ENCODE assay signal across 27 cellular contexts in genomic region chr20:18928626-18929025, GRCh38.
"Had no signal": no experiment of that assay in that cellular context is flagged by ENCODE, and none has a peak within 500 bp of the region (broad histone marks: within the 10 kb centered on the region; RNA-seq: fewer than 3 reads in every experiment).

No MANE protein-coding gene starts in this region.

- H3K27me3 ChIP-seq: ascending aorta, MG63 had no signal

- DNase-seq: activated CD4-positive, alpha-beta memory T cell treated with anti-CD3 and anti-CD28 coated beads for 36 hours; activated CD4-positive, alpha-beta T cell treated with anti-CD3 and anti-CD28 coated beads, Interleukin-2, amount 10 ng/mL, durations not matched to agents 7 days and 5 days; activated CD4-positive, CD25-positive, alpha-beta regulatory T cell; activated CD8-positive, alpha-beta memory T cell treated with anti-CD3 and anti-CD28 coated beads for 24 hours; activated effector memory CD4-positive, alpha-beta T cell treated with anti-CD3 and anti-CD28 coated beads, Interleukin-2, amount 50 U/mL, for 16 hours; activated naive CD4-positive, alpha-beta T cell treated with Interleukin-2 at 50 U/mL for 16 hours; activated naive CD8-positive, alpha-beta T cell treated with anti-CD3 and anti-CD28 coated beads, Interleukin-2, amount 50 U/mL, for 24 hours; activated T-cell treated with anti-CD3 and anti-CD28 coated beads, Interleukin-2, amount 50 U/mL, for 4 hours; amniotic stem cell; cortex of kidney; MG63; MV-4-11; NCI-H1092 treated with DMSO at 0.1 percent for 48 hours; NCI-H1436 treated with DMSO at 0.1 percent for 48 hours; NCI-H187 treated with DMSO at 0.1 percent for 48 hours; NCI-H774; NK-92 treated with Interleukin-12 subunit alpha and Interleukin-12 subunit beta, amount 100 ng/mL, for 24 hours; OCI-M1; RPMI8226; T-helper 1 cell had no signal

- H3K27ac ChIP-seq: ascending aorta, KMS-11, SK-N-MC, VCaP had no signal

- H3K36me3 ChIP-seq: ascending aorta, MG63 had no signal

- H3K9me3 ChIP-seq: ascending aorta, MG63 had no signal

- ATAC-seq: activated naive CD4-positive, alpha-beta T cell treated with anti-CD3 and anti-CD28 coated beads, Interleukin-2, amount 50 U/mL, for 72 hours; activated naive CD8-positive, alpha-beta T cell treated with anti-CD3 and anti-CD28 coated beads, Interleukin-2, amount 50 U/mL, for 24 hours; activated T-cell treated with anti-CD3 and anti-CD28 coated beads, Interleukin-2, amount 50 U/mL, for 4 hours; Panc1; Right ventricle myocardium inferior had no signal

- H3K4me1 ChIP-seq: ascending aorta had no signal

- H3K4me3 ChIP-seq: ascending aorta, MG63, SK-N-MC had no signal
